Comparison of ENCODE assay signal across 8 cellular contexts in genomic region chr1:50750021-50750619, GRCh38.
A peak's percentile ranks its signal among the peaks of the same experiment; 100 is the strongest.
DNase-seq lines count a peak whose midpoint lies in the region; ATAC-seq, FAIRE-seq and TF ChIP-seq lines count a peak whose summit lies in the region.

No MANE protein-coding gene starts in this region.

- peak; percentile 88 for FAIRE-seq in A204.1 (lab: Jason Lieb, UNC)

- TF ChIP-seq CTCF in GM12875 (IDR thresholded peaks at IDR 0.05; ENCODE audit: borderline replicate concordance, insufficient read depth, low read depth, low read length) (0 out of 2 replicates have a peak, but pooled peaks have one; percentile 22), RWPE2 (IDR thresholded peaks at IDR 0.05; ENCODE audit: poor library complexity, severe bottlenecking) (peak; percentile 80)

- peaks cover 0 to 6% of the 10 kb centered on the region in 2 donors for H3K9me3 Mint-ChIP-seq in activated naive CD4-positive, alpha-beta T cell treated with anti-CD3 and anti-CD28 coated beads, Interleukin-2, amount 50 U/mL, for 72 hours

- H3K9me3 ChIP-seq in RWPE2 (ENCODE audit: severe bottlenecking): no peaks in the 10 kb centered on the region

- H3K27me3 ChIP-seq in RWPE2 (ENCODE audit: insufficient read depth, poor library complexity, severe bottlenecking): no peaks in the 10 kb centered on the region

- DNase-seq in RWPE2 (ENCODE audit: low spot score) (no peak), foreskin melanocyte (peak; percentile 29), middle frontal gyrus (ENCODE audit: extremely low spot score, low spot score) (no peak), NCI-H510A treated with DMSO at 0.1 percent for 48 hours (lab: John Stamatoyannopoulos, UW) (no peak)
- no peak for DNase-seq in activated naive CD4-positive, alpha-beta T cell treated with anti-CD3 and anti-CD28 coated beads, Interleukin-2, amount 50 U/mL, for 72 hours (ENCODE audit: low spot score in 2 of 2)

- ATAC-seq in RWPE2 (ENCODE audit: low read depth) (peak; percentile 63; the same call in 2 of the 3 replicates), GM18502 (IDR thresholded peaks at IDR 0.05; ENCODE audit: poor library complexity, unreplicated experiment) (no peak)
- no peak for ATAC-seq in activated naive CD4-positive, alpha-beta T cell treated with anti-CD3 and anti-CD28 coated beads, Interleukin-2, amount 50 U/mL, for 72 hours

- no peak overlapping the region for H3K27ac Mint-ChIP-seq in activated naive CD4-positive, alpha-beta T cell treated with anti-CD3 and anti-CD28 coated beads, Interleukin-2, amount 50 U/mL, for 72 hours

- H3K4me3 ChIP-seq in GM12875 (ENCODE audit: low read depth, low read length) (no peak overlapping the region), RWPE2 (ENCODE audit: severe bottlenecking) (no peak overlapping the region)

- H3K36me3 Mint-ChIP-seq in activated naive CD4-positive, alpha-beta T cell treated with anti-CD3 and anti-CD28 coated beads, Interleukin-2, amount 50 U/mL, for 72 hours: peaks cover 7 to 14% of the 10 kb centered on the region in 2 donors

- H3K4me1 ChIP-seq in RWPE2 (ENCODE audit: insufficient read depth, poor library complexity, severe bottlenecking): no peaks in the 10 kb centered on the region

- no peak overlapping the region for H3K27ac ChIP-seq in RWPE2 (ENCODE audit: poor library complexity, severe bottlenecking)

- H3K36me3 ChIP-seq in RWPE2 (ENCODE audit: low read depth): no peaks in the 10 kb centered on the region
